In the genomic region with DNA sequence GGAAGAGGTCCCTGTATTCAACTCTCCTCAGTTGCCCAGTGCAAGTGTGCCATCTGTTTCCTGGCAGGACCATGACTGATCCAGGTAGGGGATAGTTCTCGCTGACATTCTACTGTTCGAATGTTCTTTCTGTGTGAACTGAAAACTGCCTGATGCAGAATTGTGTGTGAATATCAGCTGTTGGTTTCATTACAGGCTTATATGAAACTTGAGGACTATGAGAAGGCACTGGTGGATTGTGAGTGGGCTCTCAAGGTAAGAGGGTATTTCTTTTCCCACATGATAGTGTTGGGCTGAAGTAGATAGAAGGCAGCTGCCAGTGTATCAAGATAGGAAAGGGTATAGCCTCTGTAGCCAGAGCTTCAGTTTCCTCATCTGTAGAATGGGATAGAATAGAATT, we compare ENCODE assay signal across 24 cellular contexts. TPM values are rescaled to one million over a fixed set of nuclear protein-coding genes. Genes with fewer than 3 reads are reported as not detected.
"Had no signal": no experiment of that assay in that cellular context is flagged by ENCODE, and none has a peak within 500 bp of the region (broad histone marks: within the 10 kb centered on the region; RNA-seq: fewer than 3 reads in every experiment).

No MANE protein-coding gene starts in this region.

- H3K27ac ChIP-seq: adrenal gland, ascending aorta, epithelial cell of prostate, gastroesophageal sphincter, heart left ventricle, prostate gland, testis, WERI-Rb-1 had no signal

- H3K27me3 ChIP-seq: adrenal gland, ascending aorta, gastroesophageal sphincter, heart left ventricle, testis had no signal

- H3K4me1 ChIP-seq: ascending aorta, gastroesophageal sphincter, heart left ventricle, prostate gland, testis had no signal

- H3K27me3 Mint-ChIP-seq: activated naive CD8-positive, alpha-beta T cell; central memory CD8-positive, alpha-beta T cell; natural killer cell treated with Interleukin-12 subunit alpha and Interleukin-12 subunit beta and Interleukin-15 and Interleukin-18, amount 100 ng/mL, for 72 hours; type B pancreatic cell had no signal

- H3K4me3 Mint-ChIP-seq: activated naive CD8-positive, alpha-beta T cell; central memory CD8-positive, alpha-beta T cell; natural killer cell treated with Interleukin-12 subunit alpha and Interleukin-12 subunit beta and Interleukin-15 and Interleukin-18, amount 100 ng/mL, for 72 hours; type B pancreatic cell had no signal

- H3K27ac Mint-ChIP-seq: activated naive CD8-positive, alpha-beta T cell; activated T-helper 2 cell treated with anti-CD3 and anti-CD28 coated beads, Interferon-gamma antibody, Interleukin-2, Interleukin-4, amounts not matched to agents 10 μg/mL and 5 μg/mL and 100 μg/mL, durations not matched to agents 14 hours and 24 hours and 36 hours; natural killer cell treated with Interleukin-12 subunit alpha and Interleukin-12 subunit beta and Interleukin-15 and Interleukin-18, amount 100 ng/mL, for 72 hours; type B pancreatic cell had no signal

- ATAC-seq: gastroesophageal sphincter; heart left ventricle; left ventricle myocardium superior; natural killer cell treated with Interleukin-12 subunit alpha and Interleukin-12 subunit beta and Interleukin-15 and Interleukin-18, amount 100 ng/mL, for 72 hours had no signal

- H3K36me3 ChIP-seq: WERI-Rb-1 had no signal

- DNase-seq: activated CD4-positive, alpha-beta T cell treated with anti-CD3 and anti-CD28 coated beads for 1 hour; activated naive CD4-positive, alpha-beta T cell; activated T-cell treated with anti-CD3 and anti-CD28 coated beads, Interleukin-2, amount 50 U/mL, for 1 hour; adrenal gland; cortex of kidney; heart left ventricle; left ventricle myocardium superior; mammary epithelial cell; midbrain; stimulated activated CD4-positive, alpha-beta T cell treated with anti-CD3 and anti-CD28 coated beads, Interleukin-2, amount 100 ng/mL, for 48 hours; stimulated activated CD8-positive, alpha-beta memory T cell treated with anti-CD3 and anti-CD28 coated beads, Interleukin-4, amount 100 ng/mL, for 48 hours; stimulated activated naive CD4-positive, alpha-beta T cell; testis; WERI-Rb-1 had no signal

- H3K9me3 Mint-ChIP-seq: activated T-helper 2 cell treated with anti-CD3 and anti-CD28 coated beads, Interferon-gamma antibody, Interleukin-2, Interleukin-4, amounts not matched to agents 10 μg/mL and 5 μg/mL and 100 μg/mL, durations not matched to agents 14 hours and 24 hours and 36 hours; central memory CD8-positive, alpha-beta T cell; natural killer cell treated with Interleukin-12 subunit alpha and Interleukin-12 subunit beta and Interleukin-15 and Interleukin-18, amount 100 ng/mL, for 72 hours; type B pancreatic cell had no signal

- H3K4me1 Mint-ChIP-seq: central memory CD8-positive, alpha-beta T cell had no signal

- H3K4me3 ChIP-seq: adrenal gland, ascending aorta, gastroesophageal sphincter, heart left ventricle, prostate gland, testis had no signal

RNA-seq across cellular contexts. Expression of a gene that starts 57.9 kb away (rescaled TPM):
- total RNA-seq: ascending aorta, osteocyte had no signal
